8 cellular contexts compared by ENCODE assay signal in genomic region chr10:71729023-71729649, GRCh38. TPM values are rescaled to one million over a fixed set of nuclear protein-coding genes. Genes with fewer than 3 reads are reported as not detected.
DNase-seq lines count a peak whose midpoint lies in the region; ATAC-seq, FAIRE-seq and TF ChIP-seq lines count a peak whose summit lies in the region.

No MANE protein-coding gene starts in this region.

- TF ChIP-seq POLR2A in transverse colon (IDR thresholded peaks at IDR 0.05), result no peak

- no peak for TF ChIP-seq EP300 in transverse colon (IDR thresholded peaks at IDR 0.05; ENCODE audit: low read depth)

- no peaks in the 10 kb centered on the region for H3K36me3 ChIP-seq in kidney (ENCODE audit: control insufficient read depth in 1 of 2, insufficient read depth in 2 of 2, low read length in 2 of 2)
- H3K36me3 ChIP-seq in transverse colon, result no peaks in the 10 kb centered on the region

- no peaks in the 10 kb centered on the region for H3K27me3 Mint-ChIP-seq in activated CD4-positive, alpha-beta T cell treated with anti-CD3 and anti-CD28 coated beads for 36 hours
- H3K27me3 Mint-ChIP-seq in activated CD4-positive, alpha-beta memory T cell treated with anti-CD3 and anti-CD28 coated beads, Interleukin-2, amount 10 ng/mL, durations not matched to agents 7 days and 5 days, result no peaks in the 10 kb centered on the region

- H3K4me1 Mint-ChIP-seq in activated CD4-positive, alpha-beta T cell treated with anti-CD3 and anti-CD28 coated beads for 36 hours, result peaks cover 93% of the 10 kb centered on the region
- peaks cover 77% of the 10 kb centered on the region for H3K4me1 Mint-ChIP-seq in activated CD4-positive, alpha-beta memory T cell treated with anti-CD3 and anti-CD28 coated beads, Interleukin-2, amount 10 ng/mL, durations not matched to agents 7 days and 5 days

- in situ Hi-C loops in transverse colon (cut with MboI; ENCODE audit: low pct_ligation_motif_present in 1 of 4, low pct_unique_long_range_greater_than_20kb in 1 of 4, low sequenced_read_pairs in 3 of 4), result loop anchor here in 1 of 4 donors (10.0 kb wide), 1 partner anchor 46 kb away; the partner anchor contains the start of gene VSIR

- H3K27ac Mint-ChIP-seq in activated CD4-positive, alpha-beta T cell treated with anti-CD3 and anti-CD28 coated beads for 36 hours, result peak overlapping the region; percentile 96
- peak overlapping the region; percentile 98 for H3K27ac Mint-ChIP-seq in activated CD4-positive, alpha-beta memory T cell treated with anti-CD3 and anti-CD28 coated beads, Interleukin-2, amount 10 ng/mL, durations not matched to agents 7 days and 5 days

- no peak overlapping the region for H3K9ac ChIP-seq in kidney (ENCODE audit: low read length in 2 of 2)

- ATAC-seq in activated CD4-positive, alpha-beta T cell treated with anti-CD3 and anti-CD28 coated beads for 36 hours, result no peak
- ATAC-seq in GM21390 (IDR thresholded peaks at IDR 0.05; ENCODE audit: unreplicated experiment) (no peak), GM19455 (IDR thresholded peaks at IDR 0.05; ENCODE audit: unreplicated experiment) (no peak), GM19035 (IDR thresholded peaks at IDR 0.05; ENCODE audit: unreplicated experiment) (no peak)

- H3K4me1 ChIP-seq in kidney (ENCODE audit: control insufficient read depth in 1 of 2, insufficient read depth in 1 of 2, low read depth in 1 of 2, low read length in 2 of 2) (peaks cover 15 to 26% of the 10 kb centered on the region in 2 donors), transverse colon (peaks cover 32 to 43% (median 42%) of the 10 kb centered on the region in 4 donors)

- no peak for DNase-seq in activated CD4-positive, alpha-beta T cell treated with anti-CD3 and anti-CD28 coated beads for 36 hours
- DNase-seq in activated CD4-positive, alpha-beta T cell treated with anti-CD3 and anti-CD28 coated beads, Interleukin-2, amount 50 U/mL, for 1 hour, result no peak
- no peak for DNase-seq in activated CD4-positive, alpha-beta memory T cell treated with anti-CD3 and anti-CD28 coated beads, Interleukin-2, amount 10 ng/mL, durations not matched to agents 7 days and 5 days
- peak; percentile 94 for DNase-seq in kidney
- DNase-seq in transverse colon, result peak; percentile 86

- WGBS in transverse colon (ENCODE audit: low coverage in 1 of 2), 2 donors, result 36 to 65% methylated on average over 5 to 12 of the region's 12 CpGs

- POLR2A ChIA-PET in activated CD4-positive, alpha-beta T cell treated with anti-CD3 and anti-CD28 coated beads for 36 hours (lab: Charles Lee), result no interaction called here
- POLR2A ChIA-PET in activated CD4-positive, alpha-beta memory T cell treated with anti-CD3 and anti-CD28 coated beads, Interleukin-2, amount 10 ng/mL, durations not matched to agents 7 days and 5 days (lab: Charles Lee), result interaction anchor here (4.3 to 18.2 kb wide), 5 partner anchors 13 to 41 kb away, joined by 16 to 310 read pairs (median 47); partner anchors contain the start of gene VSIR

- no peak overlapping the region for H3K4me3 ChIP-seq in kidney (ENCODE audit: low read length in 2 of 2)
- H3K4me3 ChIP-seq in transverse colon, result no peak overlapping the region

- H3K27me3 ChIP-seq in transverse colon, result no peaks in the 10 kb centered on the region

- TF ChIP-seq CTCF in kidney (IDR thresholded peaks at IDR 0.05; ENCODE audit: borderline replicate concordance, extremely low read depth, insufficient read depth) (no peak), transverse colon (IDR thresholded peaks at IDR 0.05) (peak in 1 of 5 experiments; percentile 6)

- peaks cover 16% of the 10 kb centered on the region for H3K36me3 Mint-ChIP-seq in activated CD4-positive, alpha-beta T cell treated with anti-CD3 and anti-CD28 coated beads for 36 hours (ENCODE audit: low read depth)
- H3K36me3 Mint-ChIP-seq in activated CD4-positive, alpha-beta memory T cell treated with anti-CD3 and anti-CD28 coated beads, Interleukin-2, amount 10 ng/mL, durations not matched to agents 7 days and 5 days (ENCODE audit: low read depth), result peaks cover 2% of the 10 kb centered on the region

- no peak overlapping the region for H3K27ac ChIP-seq in kidney (ENCODE audit: low read depth in 2 of 2, low read length in 2 of 2)
- H3K27ac ChIP-seq in transverse colon, result peak overlapping the region; percentile 82 to 92 (median 86)

- H3K9me3 ChIP-seq in kidney (ENCODE audit: control insufficient read depth in 1 of 2, low read length in 2 of 2) (no peaks in the 10 kb centered on the region), transverse colon (no peaks in the 10 kb centered on the region)

- intact Hi-C loops in activated CD4-positive, alpha-beta T cell treated with anti-CD3 and anti-CD28 coated beads for 36 hours (cut with DNase I, micrococcal nuclease), result loop anchor here in 1 of 2 experiments (5.0 kb wide), 2 partner anchors 358 to 568 kb away; partner anchors contain the start of gene SPOCK2
- intact Hi-C loops in kidney (cut with DNase I) (no loop called here), transverse colon (cut with DNase I; ENCODE audit: low total_unique reads) (no loop called here)

- H3K4me3 Mint-ChIP-seq in activated CD4-positive, alpha-beta T cell treated with anti-CD3 and anti-CD28 coated beads for 36 hours, result no peak overlapping the region
- H3K4me3 Mint-ChIP-seq in activated CD4-positive, alpha-beta memory T cell treated with anti-CD3 and anti-CD28 coated beads, Interleukin-2, amount 10 ng/mL, durations not matched to agents 7 days and 5 days, result no peak overlapping the region

- FAIRE-seq in kidney (lab: Jason Lieb, UNC), result no peak

- CTCF ChIA-PET in activated CD4-positive, alpha-beta T cell treated with anti-CD3 and anti-CD28 coated beads for 36 hours (lab: Charles Lee), result interaction anchor here (1.1 to 2.0 kb wide), 9 partner anchors 8 to 43 kb away, joined by 3 to 11 read pairs (median 5); no protein-coding TSS in a partner anchor
- CTCF ChIA-PET in activated CD4-positive, alpha-beta memory T cell treated with anti-CD3 and anti-CD28 coated beads, Interleukin-2, amount 10 ng/mL, durations not matched to agents 7 days and 5 days (lab: Charles Lee), result interaction anchor here (0.9 to 6.1 kb wide), 8 partner anchors 11 to 415 kb away, joined by 3 to 78 read pairs (median 6); partner anchors contain the start of gene VSIR

- H3K9me3 Mint-ChIP-seq in activated CD4-positive, alpha-beta T cell treated with anti-CD3 and anti-CD28 coated beads for 36 hours (ENCODE audit: low read depth), result peaks cover 9% of the 10 kb centered on the region
- H3K9me3 Mint-ChIP-seq in activated CD4-positive, alpha-beta memory T cell treated with anti-CD3 and anti-CD28 coated beads, Interleukin-2, amount 10 ng/mL, durations not matched to agents 7 days and 5 days, result no peaks in the 10 kb centered on the region

RNA-seq across cellular contexts. Expression of gene C10orf105, which starts 9.6 kb away (rescaled TPM):
- total RNA-seq in activated CD4-positive, alpha-beta T cell treated with anti-CD3 and anti-CD28 coated beads for 36 hours, result under 1 TPM; 0.34 to 0.40 TPM
- total RNA-seq in activated CD4-positive, alpha-beta memory T cell treated with anti-CD3 and anti-CD28 coated beads, Interleukin-2, amount 10 ng/mL, durations not matched to agents 7 days and 5 days, result under 1 TPM; 0.25 to 0.33 TPM
- total RNA-seq in kidney (0.35 TPM), transverse colon (under 1 TPM in 1 of 4 donors, not detected in 3; 0.16 TPM)
- polyA plus RNA-seq in kidney (ENCODE audit: insufficient read depth, low read depth, low replicate concordance), result not detected

RNA-seq across cellular contexts. Expression of gene VSIR, which starts 44.2 kb away (rescaled TPM):
- total RNA-seq in activated CD4-positive, alpha-beta T cell treated with anti-CD3 and anti-CD28 coated beads for 36 hours, result 100 to 1,000 TPM in 1 of 2 experiments, 10 to 100 TPM in 1; 78.2 to 104 TPM
- 100 to 1,000 TPM; 109 TPM for total RNA-seq in activated CD4-positive, alpha-beta memory T cell treated with anti-CD3 and anti-CD28 coated beads, Interleukin-2, amount 10 ng/mL, durations not matched to agents 7 days and 5 days
- total RNA-seq in kidney (66.6 TPM), transverse colon (10 to 100 TPM; 54.3 to 77.0 (median 61.6) TPM)
- 32.1 TPM for polyA plus RNA-seq in kidney (ENCODE audit: insufficient read depth, low read depth, low replicate concordance)

Comparison
In these comparisons a context has a peak if more than half of its experiments do, and no peak if none do; other contexts are left out.
1. DNase-seq: peak in kidney (single experiment) and transverse colon (single experiment); none in activated CD4-positive, alpha-beta T cell treated with anti-CD3 and anti-CD28 coated beads for 36 hours (single experiment), activated CD4-positive, alpha-beta T cell treated with anti-CD3 and anti-CD28 coated beads, Interleukin-2, amount 50 U/mL, for 1 hour (single experiment) and activated CD4-positive, alpha-beta memory T cell treated with anti-CD3 and anti-CD28 coated beads, Interleukin-2, amount 10 ng/mL, durations not matched to agents 7 days and 5 days (single experiment).
2. H3K27ac ChIP-seq: peak in transverse colon (4 of 4); none in kidney (0 of 2).